1 cellular context compared by ENCODE assay signal in genomic region chr4:98260579-98261290, GRCh38.
TF ChIP-seq lines count a peak whose summit lies in the region.

No MANE protein-coding gene starts in this region.

TF ChIP-seq in A549, 52 proteins besides CTCF, POLR2A, EP300 and RAD21 (continued from another document):
- TF ChIP-seq ZFP36 (IDR thresholded peaks at IDR 0.05; ENCODE audit: borderline replicate concordance, partially characterized antibody): no peak
- TF ChIP-seq BHLHE40 (IDR thresholded peaks at IDR 0.05; ENCODE audit: low read depth, low read length): no peak
- TF ChIP-seq KDM1A (IDR thresholded peaks at IDR 0.05; ENCODE audit: low read depth): no peak
- 0 out of 2 replicates have a peak, but pooled peaks have one; percentile 27 for TF ChIP-seq MYC (IDR thresholded peaks at IDR 0.05; ENCODE audit: borderline replicate concordance, low read length)
- TF ChIP-seq, protein P1, sequence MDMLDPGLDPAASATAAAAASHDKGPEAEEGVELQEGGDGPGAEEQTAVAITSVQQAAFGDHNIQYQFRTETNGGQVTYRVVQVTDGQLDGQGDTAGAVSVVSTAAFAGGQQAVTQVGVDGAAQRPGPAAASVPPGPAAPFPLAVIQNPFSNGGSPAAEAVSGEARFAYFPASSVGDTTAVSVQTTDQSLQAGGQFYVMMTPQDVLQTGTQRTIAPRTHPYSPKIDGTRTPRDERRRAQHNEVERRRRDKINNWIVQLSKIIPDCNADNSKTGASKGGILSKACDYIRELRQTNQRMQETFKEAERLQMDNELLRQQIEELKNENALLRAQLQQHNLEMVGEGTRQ (IDR thresholded peaks at IDR 0.05): no peak
- TF ChIP-seq JUN (IDR thresholded peaks at IDR 0.05): peak; percentile 26 to 83; a peak in 3 of 5 replicates
- TF ChIP-seq, protein P2, sequence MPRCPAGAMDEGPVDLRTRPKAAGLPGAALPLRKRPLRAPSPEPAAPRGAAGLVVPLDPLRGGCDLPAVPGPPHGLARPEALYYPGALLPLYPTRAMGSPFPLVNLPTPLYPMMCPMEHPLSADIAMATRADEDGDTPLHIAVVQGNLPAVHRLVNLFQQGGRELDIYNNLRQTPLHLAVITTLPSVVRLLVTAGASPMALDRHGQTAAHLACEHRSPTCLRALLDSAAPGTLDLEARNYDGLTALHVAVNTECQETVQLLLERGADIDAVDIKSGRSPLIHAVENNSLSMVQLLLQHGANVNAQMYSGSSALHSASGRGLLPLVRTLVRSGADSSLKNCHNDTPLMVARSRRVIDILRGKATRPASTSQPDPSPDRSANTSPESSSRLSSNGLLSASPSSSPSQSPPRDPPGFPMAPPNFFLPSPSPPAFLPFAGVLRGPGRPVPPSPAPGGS (IDR thresholded peaks at IDR 0.05): peak; percentile 79; the same call in 1 of the 3 replicates
- TF ChIP-seq ATOH8 (CRISPR knock-in tag; IDR thresholded peaks at IDR 0.05; ENCODE audit: low read depth): no peak
- TF ChIP-seq JUNB (IDR thresholded peaks at IDR 0.05): no peak
- TF ChIP-seq HEYL (CRISPR knock-in tag; IDR thresholded peaks at IDR 0.05): no peak
- no peak for TF ChIP-seq NFE2L2 (conservative IDR thresholded peaks at IDR 0.05; ENCODE audit: low read length)
- TF ChIP-seq ZNF302 (CRISPR knock-in tag; IDR thresholded peaks at IDR 0.05): no peak
- no peak for TF ChIP-seq FOSL2 (IDR thresholded peaks at IDR 0.05)
- no peak for TF ChIP-seq FOSL2 (CRISPR knock-in tag; IDR thresholded peaks at IDR 0.05)
- TF ChIP-seq MAZ (IDR thresholded peaks at IDR 0.05; ENCODE audit: borderline replicate concordance, low read depth, low read length): peak; percentile 38; the same call in 1 of the 2 replicates
- TF ChIP-seq POLR2AphosphoS2 (conservative IDR thresholded peaks at IDR 0.05; ENCODE audit: low read length): no peak
- no peak for TF ChIP-seq MAFK (IDR thresholded peaks at IDR 0.05; ENCODE audit: partially characterized antibody)
- no peak for TF ChIP-seq HOXA7 (CRISPR knock-in tag; IDR thresholded peaks at IDR 0.05)
- no peak for TF ChIP-seq KDM5A (IDR thresholded peaks at IDR 0.05)
- no peak for TF ChIP-seq NR3C1 (IDR thresholded peaks at IDR 0.05)
- TF ChIP-seq EHMT2 (IDR thresholded peaks at IDR 0.05; ENCODE audit: low read depth): no peak
- TF ChIP-seq HDAC2 (IDR thresholded peaks at IDR 0.05): no peak
- no peak for TF ChIP-seq NPAS2 (CRISPR knock-in tag; IDR thresholded peaks at IDR 0.05; ENCODE audit: borderline replicate concordance)
- no peak for TF ChIP-seq CBX2 (IDR thresholded peaks at IDR 0.05; ENCODE audit: borderline replicate concordance, low read depth)
- TF ChIP-seq, protein P3, sequence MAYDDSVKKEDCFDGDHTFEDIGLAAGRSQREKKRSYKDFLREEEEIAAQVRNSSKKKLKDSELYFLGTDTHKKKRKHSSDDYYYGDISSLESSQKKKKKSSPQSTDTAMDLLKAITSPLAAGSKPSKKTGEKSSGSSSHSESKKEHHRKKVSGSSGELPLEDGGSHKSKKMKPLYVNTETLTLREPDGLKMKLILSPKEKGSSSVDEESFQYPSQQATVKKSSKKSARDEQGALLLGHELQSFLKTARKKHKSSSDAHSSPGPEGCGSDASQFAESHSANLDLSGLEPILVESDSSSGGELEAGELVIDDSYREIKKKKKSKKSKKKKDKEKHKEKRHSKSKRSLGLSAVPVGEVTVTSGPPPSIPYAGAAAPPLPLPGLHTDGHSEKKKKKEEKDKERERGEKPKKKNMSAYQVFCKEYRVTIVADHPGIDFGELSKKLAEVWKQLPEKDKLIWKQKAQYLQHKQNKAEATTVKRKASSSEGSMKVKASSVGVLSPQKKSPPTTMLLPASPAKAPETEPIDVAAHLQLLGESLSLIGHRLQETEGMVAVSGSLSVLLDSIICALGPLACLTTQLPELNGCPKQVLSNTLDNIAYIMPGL (CRISPR knock-in tag; IDR thresholded peaks at IDR 0.05; ENCODE audit: borderline replicate concordance): peak; percentile 55; the same call in 1 of the 2 replicates
- TF ChIP-seq, protein P4, sequence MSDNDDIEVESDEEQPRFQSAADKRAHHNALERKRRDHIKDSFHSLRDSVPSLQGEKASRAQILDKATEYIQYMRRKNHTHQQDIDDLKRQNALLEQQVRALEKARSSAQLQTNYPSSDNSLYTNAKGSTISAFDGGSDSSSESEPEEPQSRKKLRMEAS (IDR thresholded peaks at IDR 0.05): peak; percentile 18
